Comparison of ENCODE assay signal across 8 cellular contexts in genomic region chr17:73092518-73093135, GRCh38. TPM values are rescaled to one million over a fixed set of nuclear protein-coding genes. Genes with fewer than 3 reads are reported as not detected.
A peak's percentile ranks its signal among the peaks of the same experiment; 100 is the strongest.
DNase-seq lines count a peak whose midpoint lies in the region; ATAC-seq and TF ChIP-seq lines count a peak whose summit lies in the region.

A gene with protein sequence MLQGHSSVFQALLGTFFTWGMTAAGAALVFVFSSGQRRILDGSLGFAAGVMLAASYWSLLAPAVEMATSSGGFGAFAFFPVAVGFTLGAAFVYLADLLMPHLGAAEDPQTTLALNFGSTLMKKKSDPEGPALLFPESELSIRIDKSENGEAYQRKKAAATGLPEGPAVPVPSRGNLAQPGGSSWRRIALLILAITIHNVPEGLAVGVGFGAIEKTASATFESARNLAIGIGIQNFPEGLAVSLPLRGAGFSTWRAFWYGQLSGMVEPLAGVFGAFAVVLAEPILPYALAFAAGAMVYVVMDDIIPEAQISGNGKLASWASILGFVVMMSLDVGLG (minus strand): TSS chr17:73092688. CDS start chr17:73088764, 3,924 bp downstream.

- ATAC-seq in GM19025 (IDR thresholded peaks at IDR 0.05; ENCODE audit: low read depth, unreplicated experiment) (peak; percentile 99), HG03342 (IDR thresholded peaks at IDR 0.05; ENCODE audit: unreplicated experiment) (peak; percentile 98)

- peak within 1 kb of the TSS; percentile 68 for H3K4me3 ChIP-seq in kidney epithelial cell (ENCODE audit: low read depth, low read length)

- no peak for TF ChIP-seq CTCF in AG09319 (IDR thresholded peaks at IDR 0.05; ENCODE audit: low read depth, low read length)
- TF ChIP-seq CTCF in kidney epithelial cell (IDR thresholded peaks at IDR 0.05; ENCODE audit: insufficient read depth, low read length, poor library complexity, severe bottlenecking), result no peak

- H3K36me3 ChIP-seq in kidney epithelial cell (ENCODE audit: control insufficient read depth, insufficient read depth, low read length), result no peaks in the 10 kb centered on the region

- H3K27me3 ChIP-seq in kidney epithelial cell (ENCODE audit: control insufficient read depth, insufficient read depth, low read length), result no peaks in the 10 kb centered on the region

- DNase-seq in AG09319 (ENCODE audit: extremely low read depth, low read depth) (peak; percentile 77), NCI-H446 (lab: John Stamatoyannopoulos, UW) (peak; percentile 90 to 93), cerebellum (ENCODE audit: low spot score) (peak; percentile 96), kidney epithelial cell (ENCODE audit: low read depth) (peak; percentile 79)
- peak; percentile 87 for DNase-seq in activated CD4-positive, CD25-positive, alpha-beta regulatory T cell treated with anti-CD3 and anti-CD28 coated beads, Interleukin-2, amount 50 U/mL, for 72 hours
- peak; percentile 83 to 85 for DNase-seq in stimulated activated CD4-positive, alpha-beta T cell treated with anti-CD3 and anti-CD28 coated beads, Interleukin-15, amount 100 ng/mL, for 48 hours (ENCODE audit: low read depth in 2 of 2)

RNA-seq across cellular contexts. Expression of the gene that starts here (rescaled TPM):
- 8.0 TPM for total RNA-seq in cerebellum
- 13.0 and 21.7 TPM in 2 replicates for total RNA-seq in kidney epithelial cell

Comparison
In these comparisons a context has a peak if more than half of its experiments do, and no peak if none do; other contexts are left out.
1. Peak in every context shown above with its lines: DNase-seq, ATAC-seq and H3K4me3 ChIP-seq.